In the genomic region with DNA sequence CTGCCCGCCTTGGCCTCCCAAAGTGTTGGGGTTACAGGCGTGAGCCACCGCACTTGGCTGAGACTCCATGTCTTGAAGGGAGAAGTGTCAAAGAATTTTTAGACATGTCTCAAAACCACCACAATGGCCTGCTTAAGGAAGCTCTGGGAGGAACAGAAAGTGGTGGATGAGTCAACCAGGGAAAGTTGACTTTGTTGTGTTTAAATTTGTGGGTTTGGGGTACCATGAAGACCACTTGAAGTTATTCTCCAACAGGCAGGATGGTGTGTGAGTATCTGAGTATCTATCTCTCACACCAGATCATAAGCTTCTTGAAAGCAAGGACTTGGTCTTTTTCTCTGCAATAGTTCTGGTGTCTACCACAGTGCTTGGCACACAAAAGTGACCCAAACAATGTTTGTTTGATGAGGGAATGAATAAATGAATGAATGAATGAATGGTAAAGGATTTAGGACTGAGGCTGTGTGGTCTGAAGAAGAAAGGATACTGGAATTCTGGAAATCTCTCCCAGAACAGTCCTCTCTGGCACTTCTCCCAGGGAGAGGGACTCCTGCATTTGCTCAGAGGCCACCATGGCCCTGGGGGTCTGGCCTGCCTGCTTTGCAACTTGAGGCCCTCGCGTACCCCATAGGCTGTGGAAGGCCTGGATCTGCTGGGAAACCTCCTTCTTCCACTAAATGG, we compare ENCODE assay signal across 1 cellular context.
TF ChIP-seq lines count a peak whose summit lies in the region.

No MANE protein-coding gene starts in this region.

TF ChIP-seq in GM12878, 131 proteins besides CTCF, POLR2A, EP300 and RAD21 (continued from another document):
- TF ChIP-seq, protein P1, sequence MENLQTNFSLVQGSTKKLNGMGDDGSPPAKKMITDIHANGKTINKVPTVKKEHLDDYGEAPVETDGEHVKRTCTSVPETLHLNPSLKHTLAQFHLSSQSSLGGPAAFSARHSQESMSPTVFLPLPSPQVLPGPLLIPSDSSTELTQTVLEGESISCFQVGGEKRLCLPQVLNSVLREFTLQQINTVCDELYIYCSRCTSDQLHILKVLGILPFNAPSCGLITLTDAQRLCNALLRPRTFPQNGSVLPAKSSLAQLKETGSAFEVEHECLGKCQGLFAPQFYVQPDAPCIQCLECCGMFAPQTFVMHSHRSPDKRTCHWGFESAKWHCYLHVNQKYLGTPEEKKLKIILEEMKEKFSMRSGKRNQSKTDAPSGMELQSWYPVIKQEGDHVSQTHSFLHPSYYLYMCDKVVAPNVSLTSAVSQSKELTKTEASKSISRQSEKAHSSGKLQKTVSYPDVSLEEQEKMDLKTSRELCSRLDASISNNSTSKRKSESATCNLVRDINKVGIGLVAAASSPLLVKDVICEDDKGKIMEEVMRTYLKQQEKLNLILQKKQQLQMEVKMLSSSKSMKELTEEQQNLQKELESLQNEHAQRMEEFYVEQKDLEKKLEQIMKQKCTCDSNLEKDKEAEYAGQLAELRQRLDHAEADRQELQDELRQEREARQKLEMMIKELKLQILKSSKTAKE (IDR thresholded peaks at IDR 0.05; ENCODE audit: low read depth, poor library complexity, severe bottlenecking) = peak; percentile 94
- TF ChIP-seq TCF12 (IDR thresholded peaks at IDR 0.05; ENCODE audit: low read depth, low read length) (peak; percentile 83; the same call in 1 of the 2 replicates), BHLHE40 (IDR thresholded peaks at IDR 0.05; ENCODE audit: borderline replicate concordance in 1 of 2, low read depth in 2 of 2, low read length in 1 of 2) (peak; percentile 73 to 80), ZNF217 (IDR thresholded peaks at IDR 0.05) (peak; percentile 83; the same call in 1 of the 2 replicates), BCL11A (IDR thresholded peaks at IDR 0.05; ENCODE audit: low read depth, low read length) (peak; percentile 99), ATF7 (IDR thresholded peaks at IDR 0.05; ENCODE audit: low read depth) (peak; percentile 61), TBL1XR1 (IDR thresholded peaks at IDR 0.05; ENCODE audit: low read depth, low read length) (peak; percentile 96), TAF1 (IDR thresholded peaks at IDR 0.05; ENCODE audit: borderline replicate concordance, low read depth, low read length) (peak; percentile 61; the same call in 1 of the 2 replicates), HDGF (IDR thresholded peaks at IDR 0.05) (no peak), JUND (IDR thresholded peaks at IDR 0.05; ENCODE audit: low read depth, low read length) (peak; percentile 78; the same call in 1 of the 2 replicates), ZNF207 (IDR thresholded peaks at IDR 0.05; ENCODE audit: borderline replicate concordance) (0 out of 2 replicates have a peak, but pooled peaks have one; percentile 12), IRF4 (IDR thresholded peaks at IDR 0.05; ENCODE audit: low read depth, low read length) (peak; percentile 100), SP1 (IDR thresholded peaks at IDR 0.05; ENCODE audit: low read depth, low read length) (peak; percentile 80), BACH1 (IDR thresholded peaks at IDR 0.05; ENCODE audit: borderline replicate concordance) (peak; percentile 91), MTA3 (IDR thresholded peaks at IDR 0.05; ENCODE audit: borderline replicate concordance, low read length) (no peak), POU2F2 (IDR thresholded peaks at IDR 0.05; ENCODE audit: borderline replicate concordance, low read depth, low read length) (peak; percentile 94)
- TF ChIP-seq, protein P2, sequence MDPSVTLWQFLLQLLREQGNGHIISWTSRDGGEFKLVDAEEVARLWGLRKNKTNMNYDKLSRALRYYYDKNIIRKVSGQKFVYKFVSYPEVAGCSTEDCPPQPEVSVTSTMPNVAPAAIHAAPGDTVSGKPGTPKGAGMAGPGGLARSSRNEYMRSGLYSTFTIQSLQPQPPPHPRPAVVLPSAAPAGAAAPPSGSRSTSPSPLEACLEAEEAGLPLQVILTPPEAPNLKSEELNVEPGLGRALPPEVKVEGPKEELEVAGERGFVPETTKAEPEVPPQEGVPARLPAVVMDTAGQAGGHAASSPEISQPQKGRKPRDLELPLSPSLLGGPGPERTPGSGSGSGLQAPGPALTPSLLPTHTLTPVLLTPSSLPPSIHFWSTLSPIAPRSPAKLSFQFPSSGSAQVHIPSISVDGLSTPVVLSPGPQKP (IDR thresholded peaks at IDR 0.05; ENCODE audit: low read depth, low read length) = no peak
- TF ChIP-seq, protein P3, sequence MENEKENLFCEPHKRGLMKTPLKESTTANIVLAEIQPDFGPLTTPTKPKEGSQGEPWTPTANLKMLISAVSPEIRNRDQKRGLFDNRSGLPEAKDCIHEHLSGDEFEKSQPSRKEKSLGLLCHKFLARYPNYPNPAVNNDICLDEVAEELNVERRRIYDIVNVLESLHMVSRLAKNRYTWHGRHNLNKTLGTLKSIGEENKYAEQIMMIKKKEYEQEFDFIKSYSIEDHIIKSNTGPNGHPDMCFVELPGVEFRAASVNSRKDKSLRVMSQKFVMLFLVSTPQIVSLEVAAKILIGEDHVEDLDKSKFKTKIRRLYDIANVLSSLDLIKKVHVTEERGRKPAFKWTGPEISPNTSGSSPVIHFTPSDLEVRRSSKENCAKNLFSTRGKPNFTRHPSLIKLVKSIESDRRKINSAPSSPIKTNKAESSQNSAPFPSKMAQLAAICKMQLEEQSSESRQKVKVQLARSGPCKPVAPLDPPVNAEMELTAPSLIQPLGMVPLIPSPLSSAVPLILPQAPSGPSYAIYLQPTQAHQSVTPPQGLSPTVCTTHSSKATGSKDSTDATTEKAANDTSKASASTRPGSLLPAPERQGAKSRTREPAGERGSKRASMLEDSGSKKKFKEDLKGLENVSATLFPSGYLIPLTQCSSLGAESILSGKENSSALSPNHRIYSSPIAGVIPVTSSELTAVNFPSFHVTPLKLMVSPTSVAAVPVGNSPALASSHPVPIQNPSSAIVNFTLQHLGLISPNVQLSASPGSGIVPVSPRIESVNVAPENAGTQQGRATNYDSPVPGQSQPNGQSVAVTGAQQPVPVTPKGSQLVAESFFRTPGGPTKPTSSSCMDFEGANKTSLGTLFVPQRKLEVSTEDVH (IDR thresholded peaks at IDR 0.05; ENCODE audit: low read depth, partially characterized antibody) = no peak
- TF ChIP-seq, protein P4, sequence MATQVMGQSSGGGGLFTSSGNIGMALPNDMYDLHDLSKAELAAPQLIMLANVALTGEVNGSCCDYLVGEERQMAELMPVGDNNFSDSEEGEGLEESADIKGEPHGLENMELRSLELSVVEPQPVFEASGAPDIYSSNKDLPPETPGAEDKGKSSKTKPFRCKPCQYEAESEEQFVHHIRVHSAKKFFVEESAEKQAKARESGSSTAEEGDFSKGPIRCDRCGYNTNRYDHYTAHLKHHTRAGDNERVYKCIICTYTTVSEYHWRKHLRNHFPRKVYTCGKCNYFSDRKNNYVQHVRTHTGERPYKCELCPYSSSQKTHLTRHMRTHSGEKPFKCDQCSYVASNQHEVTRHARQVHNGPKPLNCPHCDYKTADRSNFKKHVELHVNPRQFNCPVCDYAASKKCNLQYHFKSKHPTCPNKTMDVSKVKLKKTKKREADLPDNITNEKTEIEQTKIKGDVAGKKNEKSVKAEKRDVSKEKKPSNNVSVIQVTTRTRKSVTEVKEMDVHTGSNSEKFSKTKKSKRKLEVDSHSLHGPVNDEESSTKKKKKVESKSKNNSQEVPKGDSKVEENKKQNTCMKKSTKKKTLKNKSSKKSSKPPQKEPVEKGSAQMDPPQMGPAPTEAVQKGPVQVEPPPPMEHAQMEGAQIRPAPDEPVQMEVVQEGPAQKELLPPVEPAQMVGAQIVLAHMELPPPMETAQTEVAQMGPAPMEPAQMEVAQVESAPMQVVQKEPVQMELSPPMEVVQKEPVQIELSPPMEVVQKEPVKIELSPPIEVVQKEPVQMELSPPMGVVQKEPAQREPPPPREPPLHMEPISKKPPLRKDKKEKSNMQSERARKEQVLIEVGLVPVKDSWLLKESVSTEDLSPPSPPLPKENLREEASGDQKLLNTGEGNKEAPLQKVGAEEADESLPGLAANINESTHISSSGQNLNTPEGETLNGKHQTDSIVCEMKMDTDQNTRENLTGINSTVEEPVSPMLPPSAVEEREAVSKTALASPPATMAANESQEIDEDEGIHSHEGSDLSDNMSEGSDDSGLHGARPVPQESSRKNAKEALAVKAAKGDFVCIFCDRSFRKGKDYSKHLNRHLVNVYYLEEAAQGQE (IDR thresholded peaks at IDR 0.05; ENCODE audit: low read depth, low read length) = no peak; the same call in 1 of the 2 replicates
- TF ChIP-seq, protein P5, sequence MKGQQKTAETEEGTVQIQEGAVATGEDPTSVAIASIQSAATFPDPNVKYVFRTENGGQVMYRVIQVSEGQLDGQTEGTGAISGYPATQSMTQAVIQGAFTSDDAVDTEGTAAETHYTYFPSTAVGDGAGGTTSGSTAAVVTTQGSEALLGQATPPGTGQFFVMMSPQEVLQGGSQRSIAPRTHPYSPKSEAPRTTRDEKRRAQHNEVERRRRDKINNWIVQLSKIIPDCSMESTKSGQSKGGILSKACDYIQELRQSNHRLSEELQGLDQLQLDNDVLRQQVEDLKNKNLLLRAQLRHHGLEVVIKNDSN (IDR thresholded peaks at IDR 0.05; ENCODE audit: borderline replicate concordance, extremely low read length, insufficient read depth, low read depth, low read length) = no peak
